ENCODE assay signal across 17 cellular contexts in the genomic region with DNA sequence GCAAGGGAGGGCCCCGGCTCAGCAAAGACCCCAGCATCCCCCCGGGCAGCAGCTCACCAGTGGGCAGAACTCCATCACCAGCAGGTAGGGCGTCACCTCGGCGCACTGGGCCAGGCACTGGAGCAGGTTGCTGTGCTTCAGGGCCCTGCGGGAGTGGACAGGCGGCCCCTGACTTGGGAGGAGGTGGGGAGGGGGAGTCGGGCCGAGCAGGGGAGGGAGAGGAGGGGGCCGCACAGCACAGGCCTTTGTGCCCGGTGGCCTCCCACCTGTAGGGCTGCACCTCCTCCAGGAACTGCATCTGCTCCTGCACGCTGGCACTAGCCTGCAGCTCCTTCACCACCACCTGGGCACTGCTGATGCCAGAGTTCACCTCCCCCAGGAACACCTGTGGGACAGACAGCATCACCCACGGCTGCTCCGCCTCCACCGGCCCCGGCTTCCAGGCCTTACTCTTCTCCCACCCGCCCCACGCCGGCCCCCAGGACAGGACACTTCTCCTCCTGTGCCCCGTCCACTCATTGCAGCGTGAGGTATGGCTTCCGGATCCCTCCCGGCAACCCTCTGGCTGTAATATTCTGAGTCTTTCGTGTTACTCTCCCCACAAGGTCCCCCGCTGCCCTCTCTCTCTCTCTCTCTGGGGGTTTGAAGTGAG. TPM values are rescaled to one million over a fixed set of nuclear protein-coding genes. Genes with fewer than 3 reads are reported as not detected.
A peak's percentile ranks its signal among the peaks of the same experiment; 100 is the strongest.
DNase-seq lines count a peak whose midpoint lies in the region; ATAC-seq and TF ChIP-seq lines count a peak whose summit lies in the region.
"Had no signal": no experiment of that assay in that cellular context is flagged by ENCODE, and none has a peak within 500 bp of the region (broad histone marks: within the 10 kb centered on the region; RNA-seq: fewer than 3 reads in every experiment).

No MANE protein-coding gene starts in this region.

- intact Hi-C loops in dorsolateral prefrontal cortex (cut with DNase I): no loop called here

- no peak for TF ChIP-seq POLR2A in suprapubic skin (IDR thresholded peaks at IDR 0.05)

- peak; percentile 1 for DNase-seq in DMS79 treated with DMSO at 0.1 percent for 48 hours (lab: John Stamatoyannopoulos, UW)
- no peak for DNase-seq in DMS79 (lab: John Stamatoyannopoulos, UW)
- peak in 2 of 3 experiments; percentile 37 to 69 for DNase-seq in NCI-H1417 (lab: John Stamatoyannopoulos, UW)
- no peak for DNase-seq in dorsolateral prefrontal cortex
- no peak for DNase-seq in suprapubic skin (ENCODE audit: low spot score in 2 of 2)
- no peak for DNase-seq in A172 (ENCODE audit: low spot score)
- no peak for DNase-seq in KG1 (lab: John Stamatoyannopoulos, UW)
- DNase-seq: Kasumi-1, MM.1S, NCI-H1092 treated with DMSO at 0.1 percent for 48 hours, NCI-H1694 treated with DMSO at 0.1 percent for 48 hours, NCI-H2107, NCI-H446 had no signal

- H3K36me3 ChIP-seq in suprapubic skin: no peaks in the 10 kb centered on the region

- ATAC-seq in HG03139 (IDR thresholded peaks at IDR 0.05; ENCODE audit: unreplicated experiment): no peak
- ATAC-seq: Right ventricle myocardium inferior had no signal

- TF ChIP-seq CTCF in dorsolateral prefrontal cortex (IDR thresholded peaks at IDR 0.05 in 54 of 56, conservative IDR thresholded peaks at IDR 0.05 in 2 of 56; ENCODE audit: low read depth in 1 of 56, partially characterized antibody in 56 of 56): no peak
- no peak for TF ChIP-seq CTCF in suprapubic skin (IDR thresholded peaks at IDR 0.05)

- no peak for TF ChIP-seq EP300 in suprapubic skin (IDR thresholded peaks at IDR 0.05)

- H3K9me3 ChIP-seq in suprapubic skin: no peaks in the 10 kb centered on the region

- H3K27me3 ChIP-seq in dorsolateral prefrontal cortex (no peaks in the 10 kb centered on the region), suprapubic skin (peaks cover 25% of the 10 kb centered on the region)

- H3K27ac ChIP-seq in dorsolateral prefrontal cortex: peak overlapping the region; percentile 82 to 100 (median 99)
- H3K27ac ChIP-seq in suprapubic skin: no peak overlapping the region
- H3K27ac ChIP-seq: C4-2B had no signal

- H3K4me1 ChIP-seq in suprapubic skin: peaks cover 13% of the 10 kb centered on the region

- peak overlapping the region; percentile 26 to 91 (median 66) for H3K4me3 ChIP-seq in dorsolateral prefrontal cortex
- peak overlapping the region; percentile 12 for H3K4me3 ChIP-seq in suprapubic skin

- WGBS in suprapubic skin: 83% methylated on average over 13 of the region's 25 CpGs

RNA-seq across cellular contexts. Expression of a gene that starts 37.7 kb away (rescaled TPM):
- 1 to 10 TPM in 23 of 120 experiments, under 1 TPM in 78, not detected in 19; 0.35 to 2.6 (median 0.77) TPM for total RNA-seq in dorsolateral prefrontal cortex
- not detected for total RNA-seq in suprapubic skin
- total RNA-seq in A172 (2014; rRNA removed; shearing (Covaris generic)): not detected in 2 replicates
- total RNA-seq: HT-29, Right ventricle myocardium inferior had no signal

RNA-seq across cellular contexts. Expression of a gene that starts 38.4 kb away (rescaled TPM):
- total RNA-seq in dorsolateral prefrontal cortex: 100 to 1,000 TPM; 143 to 915 (median 275) TPM
- total RNA-seq in suprapubic skin: 1 to 10 TPM in 2 of 4 donors, under 1 TPM in 2; 0.64 to 2.8 (median 1.1) TPM
- 0.28 and 0.41 TPM in 2 replicates for total RNA-seq in A172 (2014; rRNA removed; shearing (Covaris generic))

Comparison
In these comparisons a context has a peak if more than half of its experiments do, and no peak if none do; other contexts are left out.
1. DNase-seq: peak in DMS79 treated with DMSO at 0.1 percent for 48 hours (single experiment) and NCI-H1417 (2 of 3); none in DMS79 (single experiment), dorsolateral prefrontal cortex (0 of 10), suprapubic skin (0 of 2), A172 (single experiment) and KG1 (single experiment).
2. RNA of a gene that starts 38.4 kb away (total RNA-seq): 143 to 915 TPM in dorsolateral prefrontal cortex; 0.64 to 2.8 TPM in suprapubic skin and 0.28 to 0.41 TPM in A172; every median in the first group is over 10 times any median in the second.